ENCODE assay signal across 32 cellular contexts in the genomic region with DNA sequence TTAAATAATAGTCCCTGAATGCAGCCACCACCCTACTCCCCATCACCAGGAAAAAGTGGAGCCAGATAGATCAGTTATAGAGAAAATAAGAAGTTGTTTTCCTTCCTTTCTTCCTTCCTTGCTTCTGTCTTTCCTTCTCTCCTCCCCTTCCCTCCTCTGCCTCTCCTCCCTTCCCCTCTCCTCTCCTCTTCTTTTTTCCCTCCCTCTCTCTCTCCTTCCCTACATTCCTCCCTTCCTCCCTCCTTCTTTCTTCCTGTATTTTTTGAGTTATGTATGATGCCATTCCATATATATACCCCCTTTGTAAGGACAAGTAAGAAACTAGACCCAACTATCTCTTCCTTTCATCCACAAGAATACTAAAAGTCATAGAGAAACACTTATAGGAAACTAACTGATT.
"Had no signal": no experiment of that assay in that cellular context is flagged by ENCODE, and none has a peak within 500 bp of the region (broad histone marks: within the 10 kb centered on the region; RNA-seq: fewer than 3 reads in every experiment).

No MANE protein-coding gene starts in this region.

- H3K36me3 Mint-ChIP-seq: naive B cell; naive thymus-derived CD8-positive, alpha-beta T cell; natural killer cell treated with Interleukin-12 subunit alpha and Interleukin-12 subunit beta and Interleukin-15 and Interleukin-18, amount 100 ng/mL, for 72 hours; neural progenitor cell; stimulated activated naive B cell treated with anti-CD40 and anti-IgM and Interleukin-4, amounts not matched to agents 10 μg/mL and 1 μg/mL and 100 μg/mL, for 72 hours had no signal

- H3K27me3 Mint-ChIP-seq: progenitor cell of endocrine pancreas had no signal

- H3K36me3 ChIP-seq: neural progenitor cell, neutrophil, ovary, spleen, stomach, thoracic aorta, thyroid gland, tibial nerve, upper lobe of left lung, vagina had no signal

- H3K9me3 Mint-ChIP-seq: naive B cell; naive thymus-derived CD8-positive, alpha-beta T cell; natural killer cell treated with Interleukin-12 subunit alpha and Interleukin-12 subunit beta and Interleukin-15 and Interleukin-18, amount 100 ng/mL, for 72 hours; neural progenitor cell; stimulated activated naive B cell treated with anti-CD40 and anti-IgM and Interleukin-4, amounts not matched to agents 10 μg/mL and 1 μg/mL and 100 μg/mL, for 72 hours; stimulated activated naive CD8-positive, alpha-beta T cell treated with anti-CD3 and anti-CD28 coated beads, Interleukin-15, Interleukin-2, amounts not matched to agents 100 ng/mL and 50 ng/mL, for 24 hours had no signal

- H3K27me3 ChIP-seq: neural progenitor cell, ovary, stomach, thyroid gland, tibial nerve, upper lobe of left lung, vagina had no signal

- ATAC-seq: naive thymus-derived CD8-positive, alpha-beta T cell; psoas muscle; right cardiac atrium; sciatic nerve had no signal

- H3K9ac ChIP-seq: neural progenitor cell, parathyroid adenoma had no signal

- H3K27ac Mint-ChIP-seq: naive thymus-derived CD8-positive, alpha-beta T cell; natural killer cell treated with Interleukin-12 subunit alpha and Interleukin-12 subunit beta and Interleukin-15 and Interleukin-18, amount 100 ng/mL, for 72 hours; neural progenitor cell; progenitor cell of endocrine pancreas; stimulated activated naive B cell treated with anti-CD40 and anti-IgM and Interleukin-4, amounts not matched to agents 10 μg/mL and 1 μg/mL and 100 μg/mL, for 72 hours; stimulated activated naive CD8-positive, alpha-beta T cell treated with anti-CD3 and anti-CD28 coated beads, Interleukin-15, Interleukin-2, amounts not matched to agents 100 ng/mL and 50 ng/mL, for 24 hours had no signal

- H3K4me3 ChIP-seq: neural progenitor cell, ovary, psoas muscle, skin epidermis, smooth muscle cell, spleen, stomach, thoracic aorta, thyroid gland, tibial nerve, upper lobe of left lung, vagina had no signal

- H3K9me3 ChIP-seq: neutrophil, ovary, psoas muscle, spleen, stomach, thoracic aorta, thyroid gland, tibial nerve, upper lobe of left lung, vagina had no signal

- H3K79me2 ChIP-seq: parathyroid adenoma had no signal

- H3K4me2 ChIP-seq: neural progenitor cell, smooth muscle cell had no signal

- H3K4me3 Mint-ChIP-seq: naive B cell; naive thymus-derived CD8-positive, alpha-beta T cell; natural killer cell treated with Interleukin-12 subunit alpha and Interleukin-12 subunit beta and Interleukin-15 and Interleukin-18, amount 100 ng/mL, for 72 hours; neural progenitor cell; stimulated activated naive CD8-positive, alpha-beta T cell treated with anti-CD3 and anti-CD28 coated beads, Interleukin-15, Interleukin-2, amounts not matched to agents 100 ng/mL and 50 ng/mL, for 24 hours had no signal

- H3K4me1 Mint-ChIP-seq: naive B cell had no signal

- DNase-seq: naive B cell; naive thymus-derived CD8-positive, alpha-beta T cell; nucleus accumbens; ovary; posterior cingulate gyrus; psoas muscle; right cardiac atrium; spleen; stimulated activated CD4-positive, alpha-beta T cell treated with anti-CD3 and anti-CD28 coated beads, Interleukin-12 subunit alpha, Interleukin-12 subunit beta, amount 100 ng/mL, for 4 hours; stimulated activated CD4-positive, alpha-beta T cell treated with anti-CD3 and anti-CD28 coated beads, Interleukin-1b, Interleukin-23, amount 100 ng/mL, for 48 hours; stimulated activated CD4-positive, alpha-beta T cell treated with anti-CD3 and anti-CD28 coated beads, Interleukin-4, amount 100 ng/mL, for 1 hour; stimulated activated CD4-positive, alpha-beta T cell treated with anti-CD3 and anti-CD28 coated beads, Interleukin-4, amount 100 ng/mL, for 4 hours; stimulated activated CD8-positive, alpha-beta memory T cell treated with anti-CD3 and anti-CD28 coated beads, Interleukin-4, amount 100 ng/mL, for 48 hours; stimulated activated naive B cell treated with anti-CD40 and anti-IgM and Interleukin-4, amounts not matched to agents 10 μg/mL and 1 μg/mL and 100 μg/mL, for 72 hours; stimulated activated naive CD4-positive, alpha-beta T cell treated with Interleukin-2 at 50 U/mL for 16 hours; stomach; thyroid gland; trophoblast cell; upper lobe of left lung had no signal

- H3K27ac ChIP-seq: neural progenitor cell, neutrophil, ovary, parathyroid adenoma, psoas muscle, skin epidermis, spleen, stomach, thoracic aorta, thyroid gland, tibial nerve, upper lobe of left lung, vagina had no signal

- FAIRE-seq: urothelium cell line had no signal

- H2AFZ ChIP-seq: neural progenitor cell, parathyroid adenoma had no signal

- H3K4me1 ChIP-seq: parathyroid adenoma, psoas muscle, spleen, stomach, thyroid gland, tibial nerve, upper lobe of left lung, vagina had no signal
